Comparison of ENCODE assay signal across 8 cellular contexts in genomic region chr1:88877382-88877825, GRCh38. TPM values are rescaled to one million over a fixed set of nuclear protein-coding genes. Genes with fewer than 3 reads are reported as not detected.
DNase-seq lines count a peak whose midpoint lies in the region; ATAC-seq, FAIRE-seq and TF ChIP-seq lines count a peak whose summit lies in the region.

No MANE protein-coding gene starts in this region.

- H3K9me3 Mint-ChIP-seq in osteocyte (ENCODE audit: unreplicated experiment) = no peaks in the 10 kb centered on the region

- H3K36me3 ChIP-seq in OCI-LY3 (replicated peaks; ENCODE audit: low read depth, low read length) = no peaks in the 10 kb centered on the region
- peaks cover 0 to 35% (median 0%) of the 10 kb centered on the region in 4 donors for H3K36me3 ChIP-seq in esophagus muscularis mucosa

- H3K9me3 ChIP-seq in OCI-LY3 (ENCODE audit: insufficient read depth, low read length) = no peaks in the 10 kb centered on the region
- no peaks in the 10 kb centered on the region for H3K9me3 ChIP-seq in esophagus muscularis mucosa

- H4K20me1 ChIP-seq in OCI-LY3 (ENCODE audit: insufficient read depth, low read length) = 0 out of 2 replicates have a peak, but pooled peaks cover 19% of the 10 kb centered on the region

- DNase-seq in AG09319 (ENCODE audit: extremely low read depth, low read depth) = no peak
- DNase-seq in GM19239 (ENCODE audit: insufficient read length, low spot score) = no peak
- no peak for DNase-seq in esophagus muscularis mucosa (ENCODE audit: extremely low spot score)
- DNase-seq in osteocyte (ENCODE audit: extremely low spot score, unreplicated experiment) = no peak
- DNase-seq in SK-N-DZ (ENCODE audit: low spot score) = no peak
- no peak for DNase-seq in activated naive CD4-positive, alpha-beta T cell treated with anti-CD3 and anti-CD28 coated beads, Interleukin-2, amount 50 U/mL, for 16 hours

- H3K4me3 Mint-ChIP-seq in osteocyte (ENCODE audit: unreplicated experiment) = no peak overlapping the region

- H3K4me2 ChIP-seq in OCI-LY3 (ENCODE audit: low read length) = no peak overlapping the region

- intact Hi-C loops in esophagus muscularis mucosa (cut with DNase I) = loop anchor here (5.0 to 10.0 kb wide), 2 partner anchors 73 to 220 kb away; no protein-coding TSS in a partner anchor

- H3K27ac Mint-ChIP-seq in osteocyte (ENCODE audit: unreplicated experiment) = peak overlapping the region; percentile 23

- H3K27ac ChIP-seq in OCI-LY3 (ENCODE audit: low read length) (no peak overlapping the region), esophagus muscularis mucosa (replicated peaks in 1 of 4) (peak overlapping the region in 2 of 4 donors; percentile 36 to 53)

- H3K27me3 ChIP-seq in OCI-LY3 (ENCODE audit: low read depth, low read length) (no peaks in the 10 kb centered on the region), esophagus muscularis mucosa (no peaks in the 10 kb centered on the region)

- no peak overlapping the region for H2AFZ ChIP-seq in OCI-LY3 (ENCODE audit: low read depth, low read length)

- H3K9ac ChIP-seq in OCI-LY3 (ENCODE audit: low read length) = no peak overlapping the region

- peaks cover 6% of the 10 kb centered on the region for H3K4me1 Mint-ChIP-seq in osteocyte (ENCODE audit: unreplicated experiment)

- H3K36me3 Mint-ChIP-seq in osteocyte (ENCODE audit: unreplicated experiment) = peaks cover 9% of the 10 kb centered on the region

- peaks cover 47% of the 10 kb centered on the region for H3K79me2 ChIP-seq in OCI-LY3 (ENCODE audit: low read length)

- no peak for ATAC-seq in GM18505 (IDR thresholded peaks at IDR 0.05; ENCODE audit: unreplicated experiment)

- no peaks in the 10 kb centered on the region for H3K27me3 Mint-ChIP-seq in osteocyte (ENCODE audit: unreplicated experiment)

- TF ChIP-seq CTCF in AG09319 (IDR thresholded peaks at IDR 0.05; ENCODE audit: low read depth, low read length) (peak; percentile 27), OCI-LY3 (IDR thresholded peaks at IDR 0.05; ENCODE audit: low read depth, low read length) (peak; percentile 60), esophagus muscularis mucosa (IDR thresholded peaks at IDR 0.05) (peak; percentile 44 to 61 (median 54)), osteocyte (IDR thresholded peaks at IDR 0.05) (peak; percentile 68)

- FAIRE-seq in GM19239 (lab: Jason Lieb, UNC) = peak; percentile 95

- H3K4me1 ChIP-seq in OCI-LY3 (ENCODE audit: low read length) (peaks cover 7% of the 10 kb centered on the region; the same call in 1 of the 2 replicates), esophagus muscularis mucosa (peaks cover 22 to 58% (median 44%) of the 10 kb centered on the region in 4 donors)

- H3K4me3 ChIP-seq in OCI-LY3 (ENCODE audit: low read length) = no peak overlapping the region
- H3K4me3 ChIP-seq in esophagus muscularis mucosa = no peak overlapping the region

- TF ChIP-seq EP300 in esophagus muscularis mucosa (IDR thresholded peaks at IDR 0.05) = no peak

- TF ChIP-seq POLR2A in esophagus muscularis mucosa (IDR thresholded peaks at IDR 0.05; ENCODE audit: low read depth) (no peak), GM18505 (IDR thresholded peaks at IDR 0.05; ENCODE audit: borderline replicate concordance, extremely low read depth, insufficient read depth, insufficient read length) (no peak)

- WGBS in esophagus muscularis mucosa = 32% methylated on average over 6 of the region's 6 CpGs

RNA-seq across cellular contexts. Expression of gene GTF2B, which starts 14.0 kb away (rescaled TPM):
- total RNA-seq in esophagus muscularis mucosa (10 to 100 TPM; 22.4 to 39.6 (median 24.2) TPM), osteocyte (25.5 and 27.3 TPM in 2 replicates)
- 43.9 and 48.8 TPM in 2 replicates for polyA plus RNA-seq in SK-N-DZ (2014; cell fraction: cytosol; rRNA removed)
- 26.5 and 31.1 TPM in 2 replicates for polyA plus RNA-seq in SK-N-DZ (2014; cell fraction: nucleus; rRNA removed)
